Comparison of ENCODE assay signal across 8 cellular contexts in genomic region chr10:43574906-43575305, GRCh38. TPM values are rescaled to one million over a fixed set of nuclear protein-coding genes. Genes with fewer than 3 reads are reported as not detected.
DNase-seq lines count a peak whose midpoint lies in the region; ATAC-seq and TF ChIP-seq lines count a peak whose summit lies in the region.

No MANE protein-coding gene starts in this region.

- no peaks in the 10 kb centered on the region for H3K27me3 Mint-ChIP-seq in activated T-helper 1 cell treated with anti-CD3 and anti-CD28 coated beads, Interleukin-12 subunit alpha, Interleukin-12 subunit beta, Interleukin-2, Interleukin-4 antibody, amounts not matched to agents 30 ng/mL and 10 ng/mL and 1 ng/mL, durations not matched to agents 14 hours and 24 hours and 36 hours (ENCODE audit: insufficient read depth)
- H3K27me3 Mint-ChIP-seq in stimulated activated naive CD8-positive, alpha-beta T cell treated with anti-CD3 and anti-CD28 coated beads, Interleukin-15, amount 100 ng/mL, for 72 hours = no peaks in the 10 kb centered on the region

- DNase-seq in NCI-H146 (lab: John Stamatoyannopoulos, UW) (peak; percentile 4), NCI-H146 treated with DMSO at 0.1 percent for 48 hours (lab: John Stamatoyannopoulos, UW; ENCODE audit: unreplicated experiment) (no peak), NCI-H82 treated with DMSO at 0.1 percent for 48 hours (lab: John Stamatoyannopoulos, UW; ENCODE audit: unreplicated experiment) (no peak)
- no peak for DNase-seq in activated T-helper 1 cell treated with anti-CD3 and anti-CD28 coated beads, Interleukin-12 subunit alpha, Interleukin-12 subunit beta, Interleukin-2, Interleukin-4 antibody, amounts not matched to agents 30 ng/mL and 10 ng/mL and 1 ng/mL, durations not matched to agents 14 hours and 24 hours and 36 hours (ENCODE audit: low spot score)
- DNase-seq in stimulated activated naive CD8-positive, alpha-beta T cell treated with anti-CD3 and anti-CD28 coated beads, Interleukin-15, amount 100 ng/mL, for 72 hours = no peak
- DNase-seq in activated effector memory CD4-positive, alpha-beta T cell treated with Interleukin-2 at 50 U/mL for 16 hours = no peak

- no peak overlapping the region for H3K27ac Mint-ChIP-seq in activated T-helper 1 cell treated with anti-CD3 and anti-CD28 coated beads, Interleukin-12 subunit alpha, Interleukin-12 subunit beta, Interleukin-2, Interleukin-4 antibody, amounts not matched to agents 30 ng/mL and 10 ng/mL and 1 ng/mL, durations not matched to agents 14 hours and 24 hours and 36 hours
- peak overlapping the region; percentile 49 to 86 for H3K27ac Mint-ChIP-seq in stimulated activated naive CD8-positive, alpha-beta T cell treated with anti-CD3 and anti-CD28 coated beads, Interleukin-15, amount 100 ng/mL, for 72 hours

- peaks cover 49% of the 10 kb centered on the region for H3K9me3 Mint-ChIP-seq in activated T-helper 1 cell treated with anti-CD3 and anti-CD28 coated beads, Interleukin-12 subunit alpha, Interleukin-12 subunit beta, Interleukin-2, Interleukin-4 antibody, amounts not matched to agents 30 ng/mL and 10 ng/mL and 1 ng/mL, durations not matched to agents 14 hours and 24 hours and 36 hours
- peaks cover 34 to 42% of the 10 kb centered on the region in 2 donors for H3K9me3 Mint-ChIP-seq in stimulated activated naive CD8-positive, alpha-beta T cell treated with anti-CD3 and anti-CD28 coated beads, Interleukin-15, amount 100 ng/mL, for 72 hours

- H3K4me1 Mint-ChIP-seq in activated T-helper 1 cell treated with anti-CD3 and anti-CD28 coated beads, Interleukin-12 subunit alpha, Interleukin-12 subunit beta, Interleukin-2, Interleukin-4 antibody, amounts not matched to agents 30 ng/mL and 10 ng/mL and 1 ng/mL, durations not matched to agents 14 hours and 24 hours and 36 hours (ENCODE audit: low read depth) = peaks cover 17% of the 10 kb centered on the region
- H3K4me1 Mint-ChIP-seq in stimulated activated naive CD8-positive, alpha-beta T cell treated with anti-CD3 and anti-CD28 coated beads, Interleukin-15, amount 100 ng/mL, for 72 hours = peaks cover 43% of the 10 kb centered on the region

- intact Hi-C loops in activated T-helper 1 cell treated with anti-CD3 and anti-CD28 coated beads, Interleukin-12 subunit alpha, Interleukin-12 subunit beta, Interleukin-2, Interleukin-4 antibody, amounts not matched to agents 30 ng/mL and 10 ng/mL and 1 ng/mL, durations not matched to agents 14 hours and 24 hours and 36 hours (cut with micrococcal nuclease) = loop anchor here (1.0 to 5.0 kb wide), 3 partner anchors 20 to 74 kb away; partner anchors contain the start of genes ZNF32 and ZNF485

- peaks cover 7% of the 10 kb centered on the region for H3K36me3 Mint-ChIP-seq in activated T-helper 1 cell treated with anti-CD3 and anti-CD28 coated beads, Interleukin-12 subunit alpha, Interleukin-12 subunit beta, Interleukin-2, Interleukin-4 antibody, amounts not matched to agents 30 ng/mL and 10 ng/mL and 1 ng/mL, durations not matched to agents 14 hours and 24 hours and 36 hours (ENCODE audit: low read depth)

- H3K4me3 ChIP-seq in iPS-18c (ENCODE audit: insufficient read depth, low read depth, low read length) = peak overlapping the region; percentile 61; the same call in 1 of the 2 replicates

- TF ChIP-seq POLR2A in GM18505 (IDR thresholded peaks at IDR 0.05; ENCODE audit: borderline replicate concordance, extremely low read depth, insufficient read depth, insufficient read length) = no peak

- ATAC-seq in stimulated activated naive CD8-positive, alpha-beta T cell treated with anti-CD3 and anti-CD28 coated beads, Interleukin-15, amount 100 ng/mL, for 72 hours = no peak
- ATAC-seq in GM18505 (IDR thresholded peaks at IDR 0.05; ENCODE audit: unreplicated experiment) = no peak

- peak overlapping the region; percentile 57 for H3K4me3 Mint-ChIP-seq in activated T-helper 1 cell treated with anti-CD3 and anti-CD28 coated beads, Interleukin-12 subunit alpha, Interleukin-12 subunit beta, Interleukin-2, Interleukin-4 antibody, amounts not matched to agents 30 ng/mL and 10 ng/mL and 1 ng/mL, durations not matched to agents 14 hours and 24 hours and 36 hours
- peak overlapping the region; percentile 84 to 88 for H3K4me3 Mint-ChIP-seq in stimulated activated naive CD8-positive, alpha-beta T cell treated with anti-CD3 and anti-CD28 coated beads, Interleukin-15, amount 100 ng/mL, for 72 hours

- H3K9me3 ChIP-seq in iPS-18c (ENCODE audit: control insufficient read depth, insufficient read depth, low read length) = peaks cover 2% of the 10 kb centered on the region

RNA-seq across cellular contexts. Expression of gene ZNF239, which starts 0.5 kb away (rescaled TPM):
- 1.4 and 1.7 TPM in 2 replicates for total RNA-seq in activated T-helper 1 cell treated with anti-CD3 and anti-CD28 coated beads, Interleukin-12 subunit alpha, Interleukin-12 subunit beta, Interleukin-2, Interleukin-4 antibody, amounts not matched to agents 30 ng/mL and 10 ng/mL and 1 ng/mL, durations not matched to agents 14 hours and 24 hours and 36 hours

RNA-seq across cellular contexts. Expression of gene ZNF485, which starts 31.3 kb away (rescaled TPM):
- total RNA-seq in activated T-helper 1 cell treated with anti-CD3 and anti-CD28 coated beads, Interleukin-12 subunit alpha, Interleukin-12 subunit beta, Interleukin-2, Interleukin-4 antibody, amounts not matched to agents 30 ng/mL and 10 ng/mL and 1 ng/mL, durations not matched to agents 14 hours and 24 hours and 36 hours = 5.7 and 6.6 TPM in 2 replicates
